In genomic region chr3:10968390-10968789, GRCh38 we compare ENCODE assay signal across 14 cellular contexts. TPM values are rescaled to one million over a fixed set of nuclear protein-coding genes. Genes with fewer than 3 reads are reported as not detected.
A peak's percentile ranks its signal among the peaks of the same experiment; 100 is the strongest.
DNase-seq lines count a peak whose midpoint lies in the region; ATAC-seq and TF ChIP-seq lines count a peak whose summit lies in the region.
"Had no signal": no experiment of that assay in that cellular context is flagged by ENCODE, and none has a peak within 500 bp of the region (broad histone marks: within the 10 kb centered on the region; RNA-seq: fewer than 3 reads in every experiment).

No MANE protein-coding gene starts in this region.

- H3K9me3 ChIP-seq in BE2C = no peaks in the 10 kb centered on the region
- H3K9me3 ChIP-seq: breast epithelium had no signal

- H3K36me3 ChIP-seq in BE2C = no peaks in the 10 kb centered on the region
- H3K36me3 ChIP-seq: breast epithelium, WERI-Rb-1 had no signal

- CTCF ChIA-PET in HEK293T (lab: Yijun Ruan, JAX) = no interaction called here

- H3K4me1 ChIP-seq in BE2C = no peaks in the 10 kb centered on the region
- H3K4me1 ChIP-seq: breast epithelium had no signal

- no peak for ATAC-seq in HG02885 (IDR thresholded peaks at IDR 0.05; ENCODE audit: poor library complexity, unreplicated experiment)
- ATAC-seq: right cardiac atrium had no signal

- H3K4me3 ChIP-seq in BE2C (ENCODE audit: low read depth, low read length) = no peak overlapping the region
- H3K4me3 ChIP-seq: breast epithelium had no signal

- no peak for TF ChIP-seq CTCF in BE2C (IDR thresholded peaks at IDR 0.05; ENCODE audit: low read depth, low read length)

- H3K27me3 ChIP-seq in BE2C = no peaks in the 10 kb centered on the region

- POLR2A ChIA-PET in HEK293T (lab: Yijun Ruan, JAX) = no interaction called here

- DNase-seq in BE2C (peak; percentile 43), ELF-1 (ENCODE audit: low read depth, low spot score) (peak; percentile 78), brain pericyte (ENCODE audit: low read depth, low spot score) (peak; percentile 46), middle frontal gyrus (ENCODE audit: extremely low spot score, low spot score) (peak; percentile 36), HK-2 (ENCODE audit: unreplicated experiment) (no peak), HEK293T (ENCODE audit: extremely low spot score) (no peak)
- no peak for DNase-seq in activated naive CD4-positive, alpha-beta T cell treated with anti-CD3 and anti-CD28 coated beads, Interleukin-2, amount 50 U/mL, for 16 hours
- DNase-seq: activated gamma-delta T cell; naive B cell; stimulated activated CD4-positive, alpha-beta T cell treated with anti-CD3 and anti-CD28 coated beads, Interleukin-4, amount 100 ng/mL, for 1 hour; WERI-Rb-1 had no signal

TF ChIP-seq in HEK293T, 16 proteins besides CTCF, POLR2A, EP300 and RAD21:
- TF ChIP-seq CTBP1 (IDR thresholded peaks at IDR 0.05; ENCODE audit: borderline replicate concordance) (no peak), L3MBTL2 (conservative IDR thresholded peaks at IDR 0.05) (no peak), ZNF384 (IDR thresholded peaks at IDR 0.05) (no peak), FOXM1 (IDR thresholded peaks at IDR 0.05; ENCODE audit: borderline replicate concordance) (no peak), SUZ12 (IDR thresholded peaks at IDR 0.05) (no peak), TARDBP (IDR thresholded peaks at IDR 0.05) (no peak), HDGF (IDR thresholded peaks at IDR 0.05; ENCODE audit: borderline replicate concordance) (no peak), BHLHE40 (IDR thresholded peaks at IDR 0.05; ENCODE audit: borderline replicate concordance) (no peak), NFRKB (IDR thresholded peaks at IDR 0.05) (no peak), LEF1 (IDR thresholded peaks at IDR 0.05; ENCODE audit: borderline replicate concordance) (no peak), ARNT (IDR thresholded peaks at IDR 0.05) (no peak), SP1 (IDR thresholded peaks at IDR 0.05) (no peak), ELF4 (IDR thresholded peaks at IDR 0.05) (no peak), FOXK2 (IDR thresholded peaks at IDR 0.05) (no peak)
TF ChIP-seq in HEK293T: peak in this region for 0.

RNA-seq across cellular contexts. Expression of gene SLC6A1, which starts 24.2 kb away (rescaled TPM):
- 0.25 TPM for polyA plus RNA-seq in BE2C (2012; ENCODE audit: insufficient read depth, insufficient read length, low read depth)

Comparison
In these comparisons a context has a peak if more than half of its experiments do, and no peak if none do; other contexts are left out.
1. DNase-seq: peak in BE2C (single experiment), ELF-1 (single experiment), brain pericyte (single experiment) and middle frontal gyrus (single experiment); none in activated naive CD4-positive, alpha-beta T cell treated with anti-CD3 and anti-CD28 coated beads, Interleukin-2, amount 50 U/mL, for 16 hours (single experiment), HK-2 (single experiment) and HEK293T (single experiment).